1 cellular context compared by ENCODE assay signal in genomic region chr6:89321571-89321970, GRCh38.
TF ChIP-seq lines count a peak whose summit lies in the region.

No MANE protein-coding gene starts in this region.

TF ChIP-seq in K562, 482 proteins besides CTCF, POLR2A, EP300 and RAD21 (continued from another document and continues in another):
- TF ChIP-seq PBX2 (CRISPR knock-in tag; IDR thresholded peaks at IDR 0.05; ENCODE audit: low read depth) (no peak), PBX2 (tag; conservative IDR thresholded peaks at IDR 0.05; ENCODE audit: low read depth) (peak; percentile 51; the same call in 1 of the 2 replicates), NELFE (IDR thresholded peaks at IDR 0.05; ENCODE audit: insufficient read depth, insufficient read length) (no peak), ZNF436 (CRISPR knock-in tag; IDR thresholded peaks at IDR 0.05) (no peak), SMAD3 (CRISPR knock-in tag; conservative IDR thresholded peaks at IDR 0.05) (no peak), U2AF1 (optimal IDR thresholded peaks at IDR 0.05; ENCODE audit: low read depth, low read length) (no peak), GTF2F1 (IDR thresholded peaks at IDR 0.05; ENCODE audit: low read depth, low read length) (no peak), ATF4 (CRISPR knock-in tag; IDR thresholded peaks at IDR 0.05) (no peak), CHCHD3 (CRISPR knock-in tag; IDR thresholded peaks at IDR 0.05) (no peak), TEAD1 (CRISPR knock-in tag; IDR thresholded peaks at IDR 0.05) (peak; percentile 97 to 98), NRF1 (conservative IDR thresholded peaks at IDR 0.05 in 1 of 2, IDR thresholded peaks at IDR 0.05 in 1 of 2) (no peak), PKNOX1 (IDR thresholded peaks at IDR 0.05) (peak; percentile 70), PPARD (CRISPR knock-in tag; IDR thresholded peaks at IDR 0.05) (no peak), RCOR1 (IDR thresholded peaks at IDR 0.05; ENCODE audit: borderline replicate concordance in 1 of 2, low read depth in 2 of 2, low read length in 2 of 2) (peak in 1 of 2 experiments; percentile 81; a peak in 2 of 4 replicates), BDP1 (IDR thresholded peaks at IDR 0.05; ENCODE audit: insufficient read depth, insufficient read length) (no peak), KDM5B (IDR thresholded peaks at IDR 0.05; ENCODE audit: insufficient replicate concordance, low read depth, low read length) (no peak), TEAD2 (tag; IDR thresholded peaks at IDR 0.05) (no peak), ZNF507 (tag; conservative IDR thresholded peaks at IDR 0.05) (no peak), MLX (CRISPR knock-in tag; conservative IDR thresholded peaks at IDR 0.05) (no peak), DNMT1 (IDR thresholded peaks at IDR 0.05) (no peak), RHOXF2B (CRISPR knock-in tag; conservative IDR thresholded peaks at IDR 0.05) (no peak), MXI1 (IDR thresholded peaks at IDR 0.05; ENCODE audit: low read depth, low read length) (no peak), LEF1 (IDR thresholded peaks at IDR 0.05) (no peak; the same call in 1 of the 2 replicates), ZNF217 (CRISPR knock-in tag; IDR thresholded peaks at IDR 0.05) (no peak), NFATC3 (IDR thresholded peaks at IDR 0.05) (no peak), KAT8 (IDR thresholded peaks at IDR 0.05; ENCODE audit: low read depth) (no peak), GABPB2 (CRISPR knock-in tag; conservative IDR thresholded peaks at IDR 0.05) (no peak), JUN (IDR thresholded peaks at IDR 0.05; ENCODE audit: borderline replicate concordance, low read depth, low read length) (no peak), JUN (CRISPR knock-in tag; IDR thresholded peaks at IDR 0.05; ENCODE audit: borderline replicate concordance) (no peak), POLR2H (tag; IDR thresholded peaks at IDR 0.05; ENCODE audit: low read depth) (no peak), CBX3 (IDR thresholded peaks at IDR 0.05; ENCODE audit: borderline replicate concordance in 1 of 2, low read length in 2 of 2) (peak in 1 of 2 experiments; percentile 67; a peak in 1 of 3 replicates), GATA2 (CRISPR knock-in tag; IDR thresholded peaks at IDR 0.05) (peak; percentile 74), ILF3 (IDR thresholded peaks at IDR 0.05; ENCODE audit: borderline replicate concordance) (no peak), E2F1 (CRISPR knock-in tag; IDR thresholded peaks at IDR 0.05) (no peak), SREBF1 (IDR thresholded peaks at IDR 0.05; ENCODE audit: borderline replicate concordance, low read depth, low read length) (no peak), POLR3A (IDR thresholded peaks at IDR 0.05; ENCODE audit: borderline replicate concordance, extremely low read depth, insufficient read depth, insufficient read length) (no peak), NFIC (IDR thresholded peaks at IDR 0.05) (no peak), TCF7 (IDR thresholded peaks at IDR 0.05; ENCODE audit: borderline replicate concordance) (no peak), CBX5 (IDR thresholded peaks at IDR 0.05; ENCODE audit: borderline replicate concordance, low read depth) (no peak), ZSCAN29 (IDR thresholded peaks at IDR 0.05) (no peak), PHF20 (IDR thresholded peaks at IDR 0.05; ENCODE audit: partially characterized antibody) (no peak), CBX2 (IDR thresholded peaks at IDR 0.05; ENCODE audit: insufficient read depth, low read length, poor library complexity, severe bottlenecking) (no peak), ATF1 (CRISPR knock-in tag; IDR thresholded peaks at IDR 0.05) (no peak), ATF1 (tag; IDR thresholded peaks at IDR 0.05) (peak; percentile 43), L3MBTL2 (IDR thresholded peaks at IDR 0.05) (peak; percentile 46; the same call in 1 of the 2 replicates), NFRKB (IDR thresholded peaks at IDR 0.05; ENCODE audit: low read depth) (no peak), ZNF165 (CRISPR knock-in tag; IDR thresholded peaks at IDR 0.05; ENCODE audit: borderline replicate concordance) (no peak), PHTF2 (CRISPR knock-in tag; IDR thresholded peaks at IDR 0.05) (no peak), PYGO2 (tag; IDR thresholded peaks at IDR 0.05) (no peak), EGR1 (conservative IDR thresholded peaks at IDR 0.05) (no peak), ZFPM2 (CRISPR knock-in tag; IDR thresholded peaks at IDR 0.05) (no peak), DEAF1 (CRISPR knock-in tag; IDR thresholded peaks at IDR 0.05) (no peak), MAFF (IDR thresholded peaks at IDR 0.05; ENCODE audit: low read length) (no peak; the same call in 1 of the 2 replicates), NR3C1 (CRISPR knock-in tag; IDR thresholded peaks at IDR 0.05) (no peak), NFYB (IDR thresholded peaks at IDR 0.05; ENCODE audit: extremely low read depth, insufficient read length) (no peak), FUS (optimal IDR thresholded peaks at IDR 0.05; ENCODE audit: low read depth, low read length) (no peak), WHSC1 (IDR thresholded peaks at IDR 0.05; ENCODE audit: low read length) (no peak)
- TF ChIP-seq, protein P1, sequence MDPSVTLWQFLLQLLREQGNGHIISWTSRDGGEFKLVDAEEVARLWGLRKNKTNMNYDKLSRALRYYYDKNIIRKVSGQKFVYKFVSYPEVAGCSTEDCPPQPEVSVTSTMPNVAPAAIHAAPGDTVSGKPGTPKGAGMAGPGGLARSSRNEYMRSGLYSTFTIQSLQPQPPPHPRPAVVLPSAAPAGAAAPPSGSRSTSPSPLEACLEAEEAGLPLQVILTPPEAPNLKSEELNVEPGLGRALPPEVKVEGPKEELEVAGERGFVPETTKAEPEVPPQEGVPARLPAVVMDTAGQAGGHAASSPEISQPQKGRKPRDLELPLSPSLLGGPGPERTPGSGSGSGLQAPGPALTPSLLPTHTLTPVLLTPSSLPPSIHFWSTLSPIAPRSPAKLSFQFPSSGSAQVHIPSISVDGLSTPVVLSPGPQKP (CRISPR knock-in tag; IDR thresholded peaks at IDR 0.05) = no peak
- TF ChIP-seq, protein P2, sequence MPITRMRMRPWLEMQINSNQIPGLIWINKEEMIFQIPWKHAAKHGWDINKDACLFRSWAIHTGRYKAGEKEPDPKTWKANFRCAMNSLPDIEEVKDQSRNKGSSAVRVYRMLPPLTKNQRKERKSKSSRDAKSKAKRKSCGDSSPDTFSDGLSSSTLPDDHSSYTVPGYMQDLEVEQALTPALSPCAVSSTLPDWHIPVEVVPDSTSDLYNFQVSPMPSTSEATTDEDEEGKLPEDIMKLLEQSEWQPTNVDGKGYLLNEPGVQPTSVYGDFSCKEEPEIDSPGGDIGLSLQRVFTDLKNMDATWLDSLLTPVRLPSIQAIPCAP (CRISPR knock-in tag; IDR thresholded peaks at IDR 0.05; ENCODE audit: borderline replicate concordance) = no peak
- TF ChIP-seq, protein P3, sequence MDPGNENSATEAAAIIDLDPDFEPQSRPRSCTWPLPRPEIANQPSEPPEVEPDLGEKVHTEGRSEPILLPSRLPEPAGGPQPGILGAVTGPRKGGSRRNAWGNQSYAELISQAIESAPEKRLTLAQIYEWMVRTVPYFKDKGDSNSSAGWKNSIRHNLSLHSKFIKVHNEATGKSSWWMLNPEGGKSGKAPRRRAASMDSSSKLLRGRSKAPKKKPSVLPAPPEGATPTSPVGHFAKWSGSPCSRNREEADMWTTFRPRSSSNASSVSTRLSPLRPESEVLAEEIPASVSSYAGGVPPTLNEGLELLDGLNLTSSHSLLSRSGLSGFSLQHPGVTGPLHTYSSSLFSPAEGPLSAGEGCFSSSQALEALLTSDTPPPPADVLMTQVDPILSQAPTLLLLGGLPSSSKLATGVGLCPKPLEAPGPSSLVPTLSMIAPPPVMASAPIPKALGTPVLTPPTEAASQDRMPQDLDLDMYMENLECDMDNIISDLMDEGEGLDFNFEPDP (CRISPR knock-in tag; IDR thresholded peaks at IDR 0.05) = no peak
- TF ChIP-seq, protein P4, sequence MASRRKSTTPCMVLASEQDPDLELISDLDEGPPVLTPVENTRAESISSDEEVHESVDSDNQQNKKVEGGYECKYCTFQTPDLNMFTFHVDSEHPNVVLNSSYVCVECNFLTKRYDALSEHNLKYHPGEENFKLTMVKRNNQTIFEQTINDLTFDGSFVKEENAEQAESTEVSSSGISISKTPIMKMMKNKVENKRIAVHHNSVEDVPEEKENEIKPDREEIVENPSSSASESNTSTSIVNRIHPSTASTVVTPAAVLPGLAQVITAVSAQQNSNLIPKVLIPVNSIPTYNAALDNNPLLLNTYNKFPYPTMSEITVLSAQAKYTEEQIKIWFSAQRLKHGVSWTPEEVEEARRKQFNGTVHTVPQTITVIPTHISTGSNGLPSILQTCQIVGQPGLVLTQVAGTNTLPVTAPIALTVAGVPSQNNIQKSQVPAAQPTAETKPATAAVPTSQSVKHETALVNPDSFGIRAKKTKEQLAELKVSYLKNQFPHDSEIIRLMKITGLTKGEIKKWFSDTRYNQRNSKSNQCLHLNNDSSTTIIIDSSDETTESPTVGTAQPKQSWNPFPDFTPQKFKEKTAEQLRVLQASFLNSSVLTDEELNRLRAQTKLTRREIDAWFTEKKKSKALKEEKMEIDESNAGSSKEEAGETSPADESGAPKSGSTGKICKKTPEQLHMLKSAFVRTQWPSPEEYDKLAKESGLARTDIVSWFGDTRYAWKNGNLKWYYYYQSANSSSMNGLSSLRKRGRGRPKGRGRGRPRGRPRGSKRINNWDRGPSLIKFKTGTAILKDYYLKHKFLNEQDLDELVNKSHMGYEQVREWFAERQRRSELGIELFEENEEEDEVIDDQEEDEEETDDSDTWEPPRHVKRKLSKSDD (conservative IDR thresholded peaks at IDR 0.05; ENCODE audit: low read length) = no peak
- TF ChIP-seq, protein P5, sequence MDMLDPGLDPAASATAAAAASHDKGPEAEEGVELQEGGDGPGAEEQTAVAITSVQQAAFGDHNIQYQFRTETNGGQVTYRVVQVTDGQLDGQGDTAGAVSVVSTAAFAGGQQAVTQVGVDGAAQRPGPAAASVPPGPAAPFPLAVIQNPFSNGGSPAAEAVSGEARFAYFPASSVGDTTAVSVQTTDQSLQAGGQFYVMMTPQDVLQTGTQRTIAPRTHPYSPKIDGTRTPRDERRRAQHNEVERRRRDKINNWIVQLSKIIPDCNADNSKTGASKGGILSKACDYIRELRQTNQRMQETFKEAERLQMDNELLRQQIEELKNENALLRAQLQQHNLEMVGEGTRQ (CRISPR knock-in tag; IDR thresholded peaks at IDR 0.05) = no peak
